ENCODE assay signal across 1 cellular context in genomic region chr10:50373821-50374501, GRCh38.
TF ChIP-seq lines count a peak whose summit lies in the region.

No MANE protein-coding gene starts in this region.

TF ChIP-seq in IMR-90, 13 proteins besides CTCF, POLR2A, EP300 and RAD21 (continued from another document):
- TF ChIP-seq CEBPB (IDR thresholded peaks at IDR 0.05; ENCODE audit: low read depth, low read length) (no peak), SMC3 (IDR thresholded peaks at IDR 0.05; ENCODE audit: low read depth, low read length) (no peak), CHD1 (IDR thresholded peaks at IDR 0.05; ENCODE audit: low read depth, low read length) (no peak), RFX5 (IDR thresholded peaks at IDR 0.05; ENCODE audit: low read depth, low read length) (no peak), ELK1 (IDR thresholded peaks at IDR 0.05; ENCODE audit: borderline replicate concordance, low read depth, low read length) (no peak), MXI1 (IDR thresholded peaks at IDR 0.05; ENCODE audit: borderline replicate concordance, low read depth, low read length) (no peak), RCOR1 (IDR thresholded peaks at IDR 0.05; ENCODE audit: insufficient replicate concordance, low read length) (no peak), MAFK (IDR thresholded peaks at IDR 0.05; ENCODE audit: low read depth, low read length) (no peak)
TF ChIP-seq in IMR-90: peak in this region for 0.
